Comparison of ENCODE assay signal across 8 cellular contexts in genomic region chr7:143407296-143408246, GRCh38. TPM values are rescaled to one million over a fixed set of nuclear protein-coding genes. Genes with fewer than 3 reads are reported as not detected.
DNase-seq lines count a peak whose midpoint lies in the region; ATAC-seq, FAIRE-seq and TF ChIP-seq lines count a peak whose summit lies in the region.

No MANE protein-coding gene starts in this region.

- POLR2A ChIA-PET in GM12878 (lab: Charles Lee): no interaction called here

- SMC1A ChIA-PET in GM12878 (lab: Charles Lee; ENCODE audit: uncharacterized antibody, unreplicated experiment): interaction anchor here (1.3 to 2.3 kb wide), 4 partner anchors 8 to 167 kb away, joined by 3 to 11 read pairs (median 5); no protein-coding TSS in a partner anchor

- TF ChIP-seq POLR2A in NB4 (IDR thresholded peaks at IDR 0.05; ENCODE audit: extremely low read depth, insufficient read length) (no peak), GM12878 (IDR thresholded peaks at IDR 0.05; ENCODE audit: low read depth, low read length) (no peak), esophagus muscularis mucosa (IDR thresholded peaks at IDR 0.05; ENCODE audit: low read depth) (no peak)

- H3K9me3 ChIP-seq in BLaER1 (no peaks in the 10 kb centered on the region), GM12878 (replicated peaks; ENCODE audit: control insufficient read depth, insufficient read depth, low read length) (no peaks in the 10 kb centered on the region), mesodermal cell (ENCODE audit: control insufficient read depth, low read length) (no peaks in the 10 kb centered on the region), esophagus muscularis mucosa (no peaks in the 10 kb centered on the region)

- TF ChIP-seq EP300 in GM12878 (IDR thresholded peaks at IDR 0.05; ENCODE audit: borderline replicate concordance in 1 of 2, control insufficient read depth in 1 of 2, low read depth in 2 of 2, low read length in 2 of 2): no peak
- no peak for TF ChIP-seq EP300 in esophagus muscularis mucosa (IDR thresholded peaks at IDR 0.05)

- in situ Hi-C loops in GM12878 (cut with MboI): no loop called here

- CTCF ChIA-PET in GM12878 (lab: Yijun Ruan, JAX): interaction anchor here (0.8 to 4.4 kb wide), 4 partner anchors 8 to 408 kb away, joined by 3 to 27 read pairs (median 4); no protein-coding TSS in a partner anchor

- H3K9ac ChIP-seq in BLaER1: no peak overlapping the region
- H3K9ac ChIP-seq in GM12878 (ENCODE audit: control insufficient read depth, insufficient read depth, low read length): no peak overlapping the region

- no peaks in the 10 kb centered on the region for H3K79me2 ChIP-seq in GM12878 (ENCODE audit: control insufficient read depth, insufficient read depth, low read length)

- FAIRE-seq in GM12878 (lab: Jason Lieb, UNC): no peak

- H3K4me3 ChIP-seq in BLaER1 (no peak overlapping the region), NB4 (ENCODE audit: low read depth, low read length) (peak overlapping the region; percentile 64), GM12878 (no peak overlapping the region), mesodermal cell (ENCODE audit: extremely low read depth, insufficient read depth, low read length, poor library complexity, severe bottlenecking) (peak overlapping the region; percentile 21), esophagus muscularis mucosa (peak overlapping the region in 1 of 4 donors; percentile 40)

- H3K27ac ChIP-seq in BLaER1 (no peak overlapping the region), GM12878 (ENCODE audit: control insufficient read depth, insufficient read depth) (no peak overlapping the region), mesodermal cell (ENCODE audit: low read depth, low read length, severe bottlenecking) (peak overlapping the region; percentile 23), esophagus muscularis mucosa (replicated peaks in 1 of 4) (no peak overlapping the region)

- TF ChIP-seq CTCF in NB4 (IDR thresholded peaks at IDR 0.05; ENCODE audit: low read depth, low read length): no peak
- TF ChIP-seq CTCF in GM12878 (IDR thresholded peaks at IDR 0.05 in 2 of 3, conservative IDR thresholded peaks at IDR 0.05 in 1 of 3; ENCODE audit: control insufficient read depth in 2 of 3, extremely low read depth in 1 of 3, insufficient read depth in 1 of 3, low read depth in 3 of 3, low read length in 3 of 3): no peak
- no peak for TF ChIP-seq CTCF in esophagus muscularis mucosa (IDR thresholded peaks at IDR 0.05)

- no peak overlapping the region for H2AFZ ChIP-seq in GM12878 (ENCODE audit: control insufficient read depth, low read depth, low read length)

- 11% methylated on average over 13 of the region's 13 CpGs for WGBS in GM12878 (ENCODE audit: insufficient coverage, insufficient replicate concordance, low lambda C conversion rate, missing lambda C conversion rate)
- WGBS in mesodermal cell (ENCODE audit: insufficient coverage in 2 of 2), 2 experiments: 24 to 27% methylated on average over 4 to 11 of the region's 13 CpGs
- 76% methylated on average over 9 of the region's 13 CpGs for WGBS in esophagus muscularis mucosa

- H3K4me1 ChIP-seq in BLaER1: peaks cover 31% of the 10 kb centered on the region
- H3K4me1 ChIP-seq in GM12878 (ENCODE audit: control insufficient read depth, insufficient read depth, low read length): peaks cover 3% of the 10 kb centered on the region
- H3K4me1 ChIP-seq in mesodermal cell (ENCODE audit: control insufficient read depth, insufficient read depth, low read length, poor library complexity, severe bottlenecking): peaks cover 34% of the 10 kb centered on the region
- peaks cover 16 to 46% (median 42%) of the 10 kb centered on the region in 4 donors for H3K4me1 ChIP-seq in esophagus muscularis mucosa

- peak overlapping the region; percentile 60 for H3K4me2 ChIP-seq in BLaER1
- no peak overlapping the region for H3K4me2 ChIP-seq in GM12878 (ENCODE audit: control insufficient read depth, insufficient read depth)

- ATAC-seq in GM12878 (peak; percentile 32), HG02981 (IDR thresholded peaks at IDR 0.05; ENCODE audit: unreplicated experiment) (no peak)

- no peak for TF ChIP-seq RAD21 in GM12878 (IDR thresholded peaks at IDR 0.05; ENCODE audit: insufficient read depth, low read depth, low read length)

- intact Hi-C loops in GM12878 (cut with micrococcal nuclease; ENCODE audit: unreplicated experiment): no loop called here
- intact Hi-C loops in esophagus muscularis mucosa (cut with DNase I): no loop called here

- H4K20me1 ChIP-seq in BLaER1: no peaks in the 10 kb centered on the region
- no peaks in the 10 kb centered on the region for H4K20me1 ChIP-seq in GM12878 (ENCODE audit: control insufficient read depth, insufficient read depth)

- no peaks in the 10 kb centered on the region for H3K36me3 ChIP-seq in BLaER1
- H3K36me3 ChIP-seq in GM12878 (ENCODE audit: control insufficient read depth in 2 of 2, insufficient read depth in 2 of 2, low read length in 1 of 2): no peaks in the 10 kb centered on the region
- H3K36me3 ChIP-seq in mesodermal cell (ENCODE audit: control insufficient read depth, insufficient read depth, low read length): no peaks in the 10 kb centered on the region
- H3K36me3 ChIP-seq in esophagus muscularis mucosa: no peaks in the 10 kb centered on the region

- RAD21 ChIA-PET in GM12878 (lab: Charles Lee; ENCODE audit: unreplicated experiment): interaction anchor here (0.5 to 2.2 kb wide), 4 partner anchors 8 to 167 kb away, joined by 3 to 8 read pairs (median 3); no protein-coding TSS in a partner anchor

- DNase-seq in NB4 (ENCODE audit: low read depth) (peak; percentile 85), GM12878 (ENCODE audit: low read depth, low spot score) (no peak), mucosa of gallbladder (ENCODE audit: low spot score) (no peak), esophagus muscularis mucosa (ENCODE audit: extremely low spot score) (no peak), ecto neural progenitor cell (ENCODE audit: low spot score) (no peak)

- H3K27me3 ChIP-seq in BLaER1 (0 out of 2 replicates have a peak, but pooled peaks cover 3% of the 10 kb centered on the region), GM12878 (replicated peaks in 1 of 2; ENCODE audit: control insufficient read depth in 2 of 2, insufficient read depth in 2 of 2, low read length in 1 of 2) (peaks cover 0 to 4% of the 10 kb centered on the region in 2 experiments; a peak in 2 of 4 replicates), esophagus muscularis mucosa (no peaks in the 10 kb centered on the region)

- BruUV-seq in GM12878 (replicated peaks; lab: Mats Ljungman, UMichigan): no TSS peak

RNA-seq across cellular contexts. Expression of gene EPHA1, which starts 1.1 kb away (rescaled TPM):
- not detected in 2 replicates for total RNA-seq in GM12878 (2013; cell fraction: nucleolus; rRNA removed)
- total RNA-seq in GM12878 (2014; rRNA removed): not detected in 2 replicates
- total RNA-seq in GM12878 (2014; rRNA removed; fragmentation: Illumina TruSeq; extraction: Trizol): not detected in 2 replicates
- total RNA-seq in GM12878 (2021): 0.21 and 0.29 TPM in 2 replicates
- not detected for polyA plus RNA-seq in GM12878 (2011; ENCODE audit: low read depth)
- polyA plus RNA-seq in GM12878 (2011; rRNA removed): 0.11 and 0.13 TPM in 2 replicates
- 0.03 and 0.04 TPM in 2 replicates for polyA plus RNA-seq in GM12878 (2011; cell fraction: cytosol; rRNA removed)
- polyA plus RNA-seq in GM12878 (2011; cell fraction: nucleus; rRNA removed): 0.21 and 0.32 TPM in 2 replicates
- 0.69 and 1.2 TPM in 2 replicates for polyA plus RNA-seq in GM12878 (2012)
- polyA plus RNA-seq in GM12878 (2014; fragmentation: Illumina TruSeq; extraction: Trizol): not detected in 2 replicates
- not detected for polyA plus RNA-seq in GM12878 (2014; fragmentation: Nextera tagmentation; extraction: Ambion mirVana)
- not detected in 2 replicates for polyA plus RNA-seq in GM12878 (2014; rRNA removed)
- polyA plus RNA-seq in GM12878 (2016; fragmentation: Nextera tagmentation; extraction: Ambion mirVana): under 1 TPM; 0.28 to 0.35 TPM
- 0.37 TPM in 1 of 2 replicates, not detected in the other for polyA minus RNA-seq in GM12878 (2011; rRNA and poly(A)+ RNA removed)
- not detected in 2 replicates for polyA minus RNA-seq in GM12878 (2011; cell fraction: cytosol; rRNA and poly(A)+ RNA removed)
- polyA minus RNA-seq in GM12878 (2011; cell fraction: nucleus; rRNA and poly(A)+ RNA removed): not detected in 2 replicates
- 1.0 TPM for polyA plus RNA-seq in mesodermal cell (2013, experiment 1 of 2)
- polyA plus RNA-seq in mesodermal cell (2013, experiment 2 of 2): 1.5 TPM
- total RNA-seq in mucosa of gallbladder: 38.0 TPM
- total RNA-seq in esophagus muscularis mucosa: under 1 TPM in 2 of 4 donors, not detected in 2; 0.17 to 0.23 TPM

RNA-seq across cellular contexts. Expression of gene ZYX, which starts 26.4 kb away (rescaled TPM):
- total RNA-seq in GM12878 (2013; cell fraction: nucleolus; rRNA removed): 12.6 and 17.0 TPM in 2 replicates
- total RNA-seq in GM12878 (2014; rRNA removed) (16.5 and 23.2 TPM in 2 replicates), GM12878 (2014; rRNA removed; fragmentation: Illumina TruSeq; extraction: Trizol) (11.8 and 16.6 TPM in 2 replicates), GM12878 (2021) (90.5 and 100 TPM in 2 replicates), mucosa of gallbladder (276 TPM), esophagus muscularis mucosa (100 to 1,000 TPM; 186 to 469 (median 245) TPM)
- polyA plus RNA-seq in GM12878 (2011; ENCODE audit: low read depth): 32.5 TPM
- polyA plus RNA-seq in GM12878 (2011; rRNA removed) (2.4 and 4.5 TPM in 2 replicates), GM12878 (2014; fragmentation: Illumina TruSeq; extraction: Trizol) (28.2 and 44.0 TPM in 2 replicates), GM12878 (2014; fragmentation: Nextera tagmentation; extraction: Ambion mirVana) (1 to 10 TPM; 2.1 to 4.0 TPM), GM12878 (2014; rRNA removed) (32.0 and 47.3 TPM in 2 replicates), GM12878 (2016; fragmentation: Nextera tagmentation; extraction: Ambion mirVana) (10 to 100 TPM; 66.5 to 82.3 TPM)
- 9.0 and 12.3 TPM in 2 replicates for polyA plus RNA-seq in GM12878 (2011; cell fraction: cytosol; rRNA removed)
- 41.0 and 61.8 TPM in 2 replicates for polyA plus RNA-seq in GM12878 (2011; cell fraction: nucleus; rRNA removed)
- 61.2 and 77.5 TPM in 2 replicates for polyA plus RNA-seq in GM12878 (2012)
- 9.9 and 16.7 TPM in 2 replicates for polyA minus RNA-seq in GM12878 (2011; rRNA and poly(A)+ RNA removed)
- 23.9 and 26.0 TPM in 2 replicates for polyA minus RNA-seq in GM12878 (2011; cell fraction: cytosol; rRNA and poly(A)+ RNA removed)
- polyA minus RNA-seq in GM12878 (2011; cell fraction: nucleus; rRNA and poly(A)+ RNA removed): 24.9 and 40.2 TPM in 2 replicates
- polyA plus RNA-seq in mesodermal cell (2013, experiment 1 of 2): 271 TPM
- 222 TPM for polyA plus RNA-seq in mesodermal cell (2013, experiment 2 of 2)

RNA-seq across cellular contexts. Expression of gene TAS2R60, which starts 35.7 kb away (rescaled TPM):
- not detected in 2 replicates for total RNA-seq in GM12878 (2013; cell fraction: nucleolus; rRNA removed)
- total RNA-seq in GM12878 (2014; rRNA removed): not detected in 2 replicates
- not detected in 2 replicates for total RNA-seq in GM12878 (2014; rRNA removed; fragmentation: Illumina TruSeq; extraction: Trizol)
- total RNA-seq in GM12878 (2021): not detected in 2 replicates
- polyA plus RNA-seq in GM12878 (2011; ENCODE audit: low read depth): not detected
- not detected in 2 replicates for polyA plus RNA-seq in GM12878 (2011; rRNA removed)
- polyA plus RNA-seq in GM12878 (2011; cell fraction: cytosol; rRNA removed): not detected in 2 replicates
- polyA plus RNA-seq in GM12878 (2011; cell fraction: nucleus; rRNA removed): not detected in 2 replicates
- not detected in 2 replicates for polyA plus RNA-seq in GM12878 (2012)
- not detected in 2 replicates for polyA plus RNA-seq in GM12878 (2014; fragmentation: Illumina TruSeq; extraction: Trizol)
- not detected for polyA plus RNA-seq in GM12878 (2014; fragmentation: Nextera tagmentation; extraction: Ambion mirVana)
- not detected in 2 replicates for polyA plus RNA-seq in GM12878 (2014; rRNA removed)
- polyA plus RNA-seq in GM12878 (2016; fragmentation: Nextera tagmentation; extraction: Ambion mirVana): not detected
- not detected in 2 replicates for polyA minus RNA-seq in GM12878 (2011; rRNA and poly(A)+ RNA removed)
- polyA minus RNA-seq in GM12878 (2011; cell fraction: cytosol; rRNA and poly(A)+ RNA removed): not detected in 2 replicates
- not detected in 2 replicates for polyA minus RNA-seq in GM12878 (2011; cell fraction: nucleus; rRNA and poly(A)+ RNA removed)
- not detected for polyA plus RNA-seq in mesodermal cell (2013, experiment 1 of 2)
- not detected for polyA plus RNA-seq in mesodermal cell (2013, experiment 2 of 2)
- total RNA-seq in mucosa of gallbladder: not detected
- total RNA-seq in esophagus muscularis mucosa: under 1 TPM in 1 of 4 donors, not detected in 3; 0.34 TPM

RNA-seq across cellular contexts. Expression of gene FAM131B, which starts 45.1 kb away (rescaled TPM):
- total RNA-seq in GM12878 (2013; cell fraction: nucleolus; rRNA removed): not detected in 2 replicates
- total RNA-seq in GM12878 (2014; rRNA removed) (not detected in 2 replicates), GM12878 (2014; rRNA removed; fragmentation: Illumina TruSeq; extraction: Trizol) (not detected in 2 replicates), GM12878 (2021) (0.05 and 0.13 TPM in 2 replicates), mucosa of gallbladder (6.6 TPM), esophagus muscularis mucosa (1 to 10 TPM in 3 of 4 donors, under 1 TPM in 1; 0.42 to 2.0 (median 1.3) TPM)
- polyA plus RNA-seq in GM12878 (2011; ENCODE audit: low read depth): not detected
- polyA plus RNA-seq in GM12878 (2011; rRNA removed) (0.03 TPM in 1 of 2 replicates, not detected in the other), GM12878 (2014; fragmentation: Illumina TruSeq; extraction: Trizol) (not detected in 2 replicates), GM12878 (2014; fragmentation: Nextera tagmentation; extraction: Ambion mirVana) (not detected), GM12878 (2014; rRNA removed) (not detected in 2 replicates), GM12878 (2016; fragmentation: Nextera tagmentation; extraction: Ambion mirVana) (not detected)
- polyA plus RNA-seq in GM12878 (2011; cell fraction: cytosol; rRNA removed): 0.03 TPM in 2 replicates
- 0.03 and 0.04 TPM in 2 replicates for polyA plus RNA-seq in GM12878 (2011; cell fraction: nucleus; rRNA removed)
- polyA plus RNA-seq in GM12878 (2012): not detected in 2 replicates
- polyA minus RNA-seq in GM12878 (2011; rRNA and poly(A)+ RNA removed): 0.05 and 0.15 TPM in 2 replicates
- not detected in 2 replicates for polyA minus RNA-seq in GM12878 (2011; cell fraction: cytosol; rRNA and poly(A)+ RNA removed)
- polyA minus RNA-seq in GM12878 (2011; cell fraction: nucleus; rRNA and poly(A)+ RNA removed): 0.10 TPM in 1 of 2 replicates, not detected in the other
- 7.7 TPM for polyA plus RNA-seq in mesodermal cell (2013, experiment 1 of 2)
- 6.6 TPM for polyA plus RNA-seq in mesodermal cell (2013, experiment 2 of 2)

Comparison
In these comparisons a context has a peak if more than half of its experiments do, and no peak if none do; other contexts are left out.
1. H3K4me3 ChIP-seq: peak in NB4 (single experiment) and mesodermal cell (single experiment); none in BLaER1 (single experiment) and GM12878 (single experiment).
2. RNA of gene EPHA1, which starts 1.1 kb away (total RNA-seq): 38.0 TPM in mucosa of gallbladder (single experiment); 0.17 to 0.23 TPM in esophagus muscularis mucosa and 0.21 to 0.29 TPM in GM12878; every median in the first group is over 10 times any median in the second.